ENCODE assay signal across 15 cellular contexts in genomic region chr6:17610835-17611234, GRCh38. TPM values are rescaled to one million over a fixed set of nuclear protein-coding genes. Genes with fewer than 3 reads are reported as not detected.
DNase-seq lines count a peak whose midpoint lies in the region; ATAC-seq, FAIRE-seq and TF ChIP-seq lines count a peak whose summit lies in the region.
"Had no signal": no experiment of that assay in that cellular context is flagged by ENCODE, and none has a peak within 500 bp of the region (broad histone marks: within the 10 kb centered on the region; RNA-seq: fewer than 3 reads in every experiment).

No MANE protein-coding gene starts in this region.

- TF ChIP-seq EP300 in HepG2 (IDR thresholded peaks at IDR 0.05; ENCODE audit: low read depth in 2 of 2, low read length in 2 of 2) (peak in 1 of 2 experiments; percentile 55; a peak in 1 of 4 replicates), HepG2 (CRISPR knock-in tag; IDR thresholded peaks at IDR 0.05; ENCODE audit: borderline replicate concordance) (no peak)

- ATAC-seq in HepG2 (peak; percentile 86), GM21619 (IDR thresholded peaks at IDR 0.05; ENCODE audit: unreplicated experiment) (no peak), aorta (ENCODE audit: low FRiP score) (no peak)

- H3K9me3 ChIP-seq in HepG2 (ENCODE audit: low read length) (no peaks in the 10 kb centered on the region), aorta (ENCODE audit: control insufficient read depth, low read length) (no peaks in the 10 kb centered on the region)
- H3K9me3 ChIP-seq: HAP-1 had no signal

- peak in 1 of 2 experiments; percentile 40; a peak in 1 of 4 replicates for TF ChIP-seq POLR2A in HepG2 (IDR thresholded peaks at IDR 0.05; ENCODE audit: insufficient read depth in 1 of 2, low read depth in 2 of 2, low read length in 2 of 2)

- H4K20me1 ChIP-seq in HepG2 (ENCODE audit: insufficient read depth, low read length): no peaks in the 10 kb centered on the region

- H3K4me1 ChIP-seq in HepG2 (ENCODE audit: insufficient read depth, low read length) (peaks cover 31% of the 10 kb centered on the region), aorta (ENCODE audit: control insufficient read depth in 1 of 2, insufficient read depth in 2 of 2, low read length in 2 of 2) (no peaks in the 10 kb centered on the region)
- H3K4me1 ChIP-seq: HAP-1 had no signal

- no peak for DNase-seq in activated naive CD4-positive, alpha-beta T cell treated with anti-CD3 and anti-CD28 coated beads, Interleukin-2, amount 10 ng/mL, durations not matched to agents 7 days and 5 days
- no peak for DNase-seq in activated T-helper 1 cell treated with anti-CD3 and anti-CD28 coated beads, Interleukin-12 subunit alpha, Interleukin-12 subunit beta, Interleukin-2, Interleukin-4 antibody, amounts not matched to agents 30 ng/mL and 10 ng/mL and 1 ng/mL, durations not matched to agents 14 hours and 24 hours and 36 hours (ENCODE audit: low spot score)
- DNase-seq in HepG2 (ENCODE audit: low spot score): peak; percentile 79
- peak; percentile 40 for DNase-seq in renal cortical epithelial cell (ENCODE audit: low read depth)
- no peak for DNase-seq in activated CD8-positive, alpha-beta memory T cell treated with anti-CD3 and anti-CD28 coated beads for 24 hours
- no peak for DNase-seq in aorta
- DNase-seq: C1 segment of cervical spinal cord, COR-L47, DMS53, NCI-H146, NCI-H226, NCI-H526 treated with DMSO at 0.1 percent for 48 hours had no signal

- H3K27ac ChIP-seq in HepG2 (ENCODE audit: extremely low read length, insufficient read depth, low read length): peak overlapping the region; percentile 15
- no peak overlapping the region for H3K27ac ChIP-seq in aorta (ENCODE audit: low read depth in 1 of 2, low read length in 2 of 2)

- H3K36me3 ChIP-seq in HepG2 (replicated peaks in 1 of 2; ENCODE audit: control insufficient read depth in 1 of 2, insufficient read depth in 2 of 2, low read length in 2 of 2) (peaks cover 7 to 27% of the 10 kb centered on the region in 2 experiments; a peak in 4 of 5 replicates), aorta (ENCODE audit: control insufficient read depth in 1 of 2, insufficient read depth in 2 of 2, low read length in 1 of 2) (peaks cover 0 to 3% of the 10 kb centered on the region in 2 donors)

- POLR2A ChIA-PET in HepG2 (lab: Yijun Ruan, JAX): interaction anchor here (0.6 to 2.3 kb wide), 2 partner anchors 11 to 336 kb away, joined by 4 to 12 read pairs; partner anchors contain the start of gene FAM8A1

- no peaks in the 10 kb centered on the region for H3K9me3 Mint-ChIP-seq in activated naive CD4-positive, alpha-beta T cell treated with anti-CD3 and anti-CD28 coated beads, Interleukin-2, amount 50 U/mL, for 24 hours
- H3K9me3 Mint-ChIP-seq in activated naive CD4-positive, alpha-beta T cell treated with anti-CD3 and anti-CD28 coated beads, Interleukin-2, amount 10 ng/mL, durations not matched to agents 7 days and 5 days: no peaks in the 10 kb centered on the region
- no peaks in the 10 kb centered on the region for H3K9me3 Mint-ChIP-seq in activated T-helper 1 cell treated with anti-CD3 and anti-CD28 coated beads, Interleukin-12 subunit alpha, Interleukin-12 subunit beta, Interleukin-2, Interleukin-4 antibody, amounts not matched to agents 30 ng/mL and 10 ng/mL and 1 ng/mL, durations not matched to agents 14 hours and 24 hours and 36 hours

- H3K27me3 ChIP-seq in HepG2 (ENCODE audit: control insufficient read depth in 1 of 2, insufficient read depth in 2 of 2, low read length in 2 of 2) (no peaks in the 10 kb centered on the region), aorta (ENCODE audit: control insufficient read depth in 1 of 2, insufficient read depth in 2 of 2, low read length in 1 of 2) (no peaks in the 10 kb centered on the region)

- peak overlapping the region; percentile 35 for H3K4me2 ChIP-seq in HepG2 (ENCODE audit: low read depth, low read length)

- H3K9ac ChIP-seq in HepG2 (ENCODE audit: insufficient read depth, low read depth, low read length): no peak overlapping the region

- H3K27me3 Mint-ChIP-seq in activated naive CD4-positive, alpha-beta T cell treated with anti-CD3 and anti-CD28 coated beads, Interleukin-2, amount 50 U/mL, for 24 hours: no peaks in the 10 kb centered on the region
- no peaks in the 10 kb centered on the region for H3K27me3 Mint-ChIP-seq in activated naive CD4-positive, alpha-beta T cell treated with anti-CD3 and anti-CD28 coated beads, Interleukin-2, amount 10 ng/mL, durations not matched to agents 7 days and 5 days
- no peaks in the 10 kb centered on the region for H3K27me3 Mint-ChIP-seq in activated T-helper 1 cell treated with anti-CD3 and anti-CD28 coated beads, Interleukin-12 subunit alpha, Interleukin-12 subunit beta, Interleukin-2, Interleukin-4 antibody, amounts not matched to agents 30 ng/mL and 10 ng/mL and 1 ng/mL, durations not matched to agents 14 hours and 24 hours and 36 hours (ENCODE audit: insufficient read depth)

- H2AFZ ChIP-seq in HepG2 (ENCODE audit: low read length): no peak overlapping the region

- peaks cover 5% of the 10 kb centered on the region for H3K4me1 Mint-ChIP-seq in activated naive CD4-positive, alpha-beta T cell treated with anti-CD3 and anti-CD28 coated beads, Interleukin-2, amount 50 U/mL, for 24 hours
- H3K4me1 Mint-ChIP-seq in activated naive CD4-positive, alpha-beta T cell treated with anti-CD3 and anti-CD28 coated beads, Interleukin-2, amount 10 ng/mL, durations not matched to agents 7 days and 5 days: no peaks in the 10 kb centered on the region
- no peaks in the 10 kb centered on the region for H3K4me1 Mint-ChIP-seq in activated T-helper 1 cell treated with anti-CD3 and anti-CD28 coated beads, Interleukin-12 subunit alpha, Interleukin-12 subunit beta, Interleukin-2, Interleukin-4 antibody, amounts not matched to agents 30 ng/mL and 10 ng/mL and 1 ng/mL, durations not matched to agents 14 hours and 24 hours and 36 hours (ENCODE audit: low read depth)

- H3K27ac Mint-ChIP-seq in activated naive CD4-positive, alpha-beta T cell treated with anti-CD3 and anti-CD28 coated beads, Interleukin-2, amount 50 U/mL, for 24 hours: peak overlapping the region; percentile 41
- no peak overlapping the region for H3K27ac Mint-ChIP-seq in activated naive CD4-positive, alpha-beta T cell treated with anti-CD3 and anti-CD28 coated beads, Interleukin-2, amount 10 ng/mL, durations not matched to agents 7 days and 5 days
- H3K27ac Mint-ChIP-seq in activated T-helper 1 cell treated with anti-CD3 and anti-CD28 coated beads, Interleukin-12 subunit alpha, Interleukin-12 subunit beta, Interleukin-2, Interleukin-4 antibody, amounts not matched to agents 30 ng/mL and 10 ng/mL and 1 ng/mL, durations not matched to agents 14 hours and 24 hours and 36 hours: peak overlapping the region; percentile 48

- H3K4me3 Mint-ChIP-seq in activated naive CD4-positive, alpha-beta T cell treated with anti-CD3 and anti-CD28 coated beads, Interleukin-2, amount 50 U/mL, for 24 hours: no peak overlapping the region
- no peak overlapping the region for H3K4me3 Mint-ChIP-seq in activated naive CD4-positive, alpha-beta T cell treated with anti-CD3 and anti-CD28 coated beads, Interleukin-2, amount 10 ng/mL, durations not matched to agents 7 days and 5 days
- no peak overlapping the region for H3K4me3 Mint-ChIP-seq in activated T-helper 1 cell treated with anti-CD3 and anti-CD28 coated beads, Interleukin-12 subunit alpha, Interleukin-12 subunit beta, Interleukin-2, Interleukin-4 antibody, amounts not matched to agents 30 ng/mL and 10 ng/mL and 1 ng/mL, durations not matched to agents 14 hours and 24 hours and 36 hours

- CTCF ChIA-PET in activated naive CD4-positive, alpha-beta T cell treated with anti-CD3 and anti-CD28 coated beads, Interleukin-2, amount 10 ng/mL, durations not matched to agents 7 days and 5 days (lab: Charles Lee): no interaction called here
- CTCF ChIA-PET in HepG2 (lab: Yijun Ruan, JAX; ENCODE audit: low intra/inter-chr PET ratio, low total read pairs): no interaction called here

- in situ Hi-C loops in HepG2 (cut with HindIII; ENCODE audit: extremely low pct_ligation_motif_present, low pct_unique_long_range_greater_than_20kb): no loop called here

- TF ChIP-seq RAD21 in HepG2 (CRISPR knock-in tag; IDR thresholded peaks at IDR 0.05): no peak

- H3K4me3 ChIP-seq in HepG2 (replicated peaks in 1 of 3; ENCODE audit: insufficient read depth in 1 of 3, low read depth in 2 of 3, low read length in 3 of 3) (no peak overlapping the region; a peak in 1 of 6 replicates), aorta (ENCODE audit: low read length in 2 of 2) (no peak overlapping the region)
- H3K4me3 ChIP-seq: HAP-1 had no signal

- FAIRE-seq in HepG2 (lab: Jason Lieb, UNC): no peak

- H3K79me2 ChIP-seq in HepG2 (ENCODE audit: insufficient read depth, low read length): no peaks in the 10 kb centered on the region

- BruUV-seq in HepG2 (replicated peaks; lab: Mats Ljungman, UMichigan): no TSS peak

- intact Hi-C loops in activated T-helper 1 cell treated with anti-CD3 and anti-CD28 coated beads, Interleukin-12 subunit alpha, Interleukin-12 subunit beta, Interleukin-2, Interleukin-4 antibody, amounts not matched to agents 30 ng/mL and 10 ng/mL and 1 ng/mL, durations not matched to agents 14 hours and 24 hours and 36 hours (cut with micrococcal nuclease): no loop called here
- intact Hi-C loops in HepG2 (cut with micrococcal nuclease; ENCODE audit: unreplicated experiment): no loop called here
- intact Hi-C loops in aorta (cut with DNase I): no loop called here

- H3K36me3 Mint-ChIP-seq in activated naive CD4-positive, alpha-beta T cell treated with anti-CD3 and anti-CD28 coated beads, Interleukin-2, amount 50 U/mL, for 24 hours: peaks cover 6% of the 10 kb centered on the region
- H3K36me3 Mint-ChIP-seq in activated naive CD4-positive, alpha-beta T cell treated with anti-CD3 and anti-CD28 coated beads, Interleukin-2, amount 10 ng/mL, durations not matched to agents 7 days and 5 days: peaks cover 32% of the 10 kb centered on the region
- H3K36me3 Mint-ChIP-seq in activated T-helper 1 cell treated with anti-CD3 and anti-CD28 coated beads, Interleukin-12 subunit alpha, Interleukin-12 subunit beta, Interleukin-2, Interleukin-4 antibody, amounts not matched to agents 30 ng/mL and 10 ng/mL and 1 ng/mL, durations not matched to agents 14 hours and 24 hours and 36 hours (ENCODE audit: low read depth): peaks cover 26% of the 10 kb centered on the region

- TF ChIP-seq CTCF in HepG2 (CRISPR knock-in tag; IDR thresholded peaks at IDR 0.05): no peak

- WGBS in HepG2 (ENCODE audit: low lambda C conversion rate): 26% methylated on average over 3 of the region's 3 CpGs
- WGBS in aorta, 2 donors: 75 to 78% methylated on average over 3 of the region's 3 CpGs

RNA-seq across cellular contexts. Expression of gene FAM8A1, which starts 10.7 kb away (rescaled TPM):
- total RNA-seq in activated T-helper 1 cell treated with anti-CD3 and anti-CD28 coated beads, Interleukin-12 subunit alpha, Interleukin-12 subunit beta, Interleukin-2, Interleukin-4 antibody, amounts not matched to agents 30 ng/mL and 10 ng/mL and 1 ng/mL, durations not matched to agents 14 hours and 24 hours and 36 hours: 4.5 and 4.6 TPM in 2 replicates
- total RNA-seq in HepG2 (2016; rRNA removed; fragmentation: Illumina TruSeq; extraction: Trizol) (30.5 and 30.6 TPM in 2 replicates), renal cortical epithelial cell (17.2 and 31.6 TPM in 2 replicates), aorta (10 to 100 TPM; 28.1 to 29.1 TPM)
- total RNA-seq in HepG2 (2016; cell fraction: cytosol; rRNA removed; fragmentation: Illumina TruSeq; extraction: Trizol; ENCODE audit: low read depth): 3.0 and 3.3 TPM in 2 replicates
- total RNA-seq in HepG2 (2016; cell fraction: insoluble cytoplasmic fraction; rRNA removed; fragmentation: Illumina TruSeq; extraction: Trizol): 29.7 and 31.0 TPM in 2 replicates
- total RNA-seq in HepG2 (2016; cell fraction: membrane; rRNA removed; fragmentation: Illumina TruSeq; extraction: Trizol): 17.3 and 20.5 TPM in 2 replicates
- 40.8 and 45.3 TPM in 2 replicates for total RNA-seq in HepG2 (2016; cell fraction: nucleus; rRNA removed; fragmentation: Illumina TruSeq; extraction: Trizol)
- polyA plus RNA-seq in HepG2 (2011; rRNA removed) (26.8 and 34.3 TPM in 2 replicates), aorta (10 to 100 TPM; 12.3 to 26.2 TPM)
- polyA plus RNA-seq in HepG2 (2011; cell fraction: cytosol; rRNA removed): 10.2 and 16.1 TPM in 2 replicates
- polyA plus RNA-seq in HepG2 (2011; cell fraction: nucleus; rRNA removed): 20.7 and 23.0 TPM in 2 replicates
- 26.2 and 26.3 TPM in 2 replicates for polyA plus RNA-seq in HepG2 (2012)
- 3.3 and 3.4 TPM in 2 replicates for polyA plus RNA-seq in HepG2 (2016; cell fraction: cytosol; fragmentation: Illumina TruSeq; extraction: Trizol; ENCODE audit: low read depth)
- polyA plus RNA-seq in HepG2 (2016; cell fraction: insoluble cytoplasmic fraction; fragmentation: Illumina TruSeq; extraction: Trizol; ENCODE audit: low read depth): 34.2 and 34.3 TPM in 2 replicates
- 11.2 and 13.0 TPM in 2 replicates for polyA plus RNA-seq in HepG2 (2016; cell fraction: membrane; fragmentation: Illumina TruSeq; extraction: Trizol; ENCODE audit: low read depth)
- 62.0 and 64.0 TPM in 2 replicates for polyA plus RNA-seq in HepG2 (2016; cell fraction: nucleus; fragmentation: Illumina TruSeq; extraction: Trizol; ENCODE audit: insufficient read depth, low read depth)
- 3.3 and 10.1 TPM in 2 replicates for polyA minus RNA-seq in HepG2 (2011; rRNA and poly(A)+ RNA removed; ENCODE audit: low replicate concordance)
- 26.5 and 26.9 TPM in 2 replicates for polyA minus RNA-seq in HepG2 (2011; cell fraction: cytosol; rRNA and poly(A)+ RNA removed)
- polyA minus RNA-seq in HepG2 (2011; cell fraction: nucleus; rRNA and poly(A)+ RNA removed): 27.8 and 28.6 TPM in 2 replicates

Comparison
In these comparisons a context has a peak if more than half of its experiments do, and no peak if none do; other contexts are left out.
1. DNase-seq: peak in HepG2 (single experiment) and renal cortical epithelial cell (single experiment); none in activated naive CD4-positive, alpha-beta T cell treated with anti-CD3 and anti-CD28 coated beads, Interleukin-2, amount 10 ng/mL, durations not matched to agents 7 days and 5 days (single experiment), activated T-helper 1 cell treated with anti-CD3 and anti-CD28 coated beads, Interleukin-12 subunit alpha, Interleukin-12 subunit beta, Interleukin-2, Interleukin-4 antibody, amounts not matched to agents 30 ng/mL and 10 ng/mL and 1 ng/mL, durations not matched to agents 14 hours and 24 hours and 36 hours (single experiment), activated CD8-positive, alpha-beta memory T cell treated with anti-CD3 and anti-CD28 coated beads for 24 hours (single experiment) and aorta (0 of 2).